Comparison of ENCODE assay signal across 9 cellular contexts in genomic region chr1:6460349-6461236, GRCh38. TPM values are rescaled to one million over a fixed set of nuclear protein-coding genes. Genes with fewer than 3 reads are reported as not detected.
DNase-seq lines count a peak whose midpoint lies in the region; ATAC-seq and TF ChIP-seq lines count a peak whose summit lies in the region.
"Had no signal": no experiment of that assay in that cellular context is flagged by ENCODE, and none has a peak within 500 bp of the region (broad histone marks: within the 10 kb centered on the region; RNA-seq: fewer than 3 reads in every experiment).

No MANE protein-coding gene starts in this region.

- no peaks in the 10 kb centered on the region for H3K27me3 Mint-ChIP-seq in CD4-positive, alpha-beta memory T cell

- H3K27me3 ChIP-seq in CD4-positive, alpha-beta memory T cell (ENCODE audit: insufficient read depth, low read length) = no peaks in the 10 kb centered on the region

- peaks cover 31% of the 10 kb centered on the region for H3K36me3 ChIP-seq in CD4-positive, alpha-beta memory T cell (ENCODE audit: insufficient read depth, low read length)

- H3K27ac ChIP-seq in CD4-positive, alpha-beta memory T cell (ENCODE audit: low read depth, low read length) = peak overlapping the region; percentile 97
- no peak overlapping the region for H3K27ac ChIP-seq in RWPE1

- H3K4me3 Mint-ChIP-seq in CD4-positive, alpha-beta memory T cell = peak overlapping the region; percentile 90 to 98 (median 94)
- H3K4me3 Mint-ChIP-seq: endodermal cell had no signal

- peak; percentile 95 to 99 (median 96) for DNase-seq in CD4-positive, alpha-beta memory T cell
- peak; percentile 85 for DNase-seq in activated CD4-positive, CD25-positive, alpha-beta regulatory T cell treated with anti-CD3 and anti-CD28 coated beads, Interleukin-2, amount 50 U/mL, for 72 hours
- DNase-seq in central memory CD4-positive, alpha-beta T cell = peak; percentile 98
- peak; percentile 87 for DNase-seq in stimulated activated CD4-positive, alpha-beta T cell treated with anti-CD3 and anti-CD28 coated beads, Interleukin-15, amount 100 ng/mL, for 24 hours
- no peak for DNase-seq in RWPE1 (ENCODE audit: low spot score)
- DNase-seq: endodermal cell had no signal

- POLR2A ChIA-PET in CD4-positive, alpha-beta memory T cell (lab: Charles Lee; ENCODE audit: partially characterized antibody) = interaction anchor here (0.6 to 18.2 kb wide), 25 partner anchors 10 to 261 kb away, joined by 3 to 390 read pairs (median 6); partner anchors contain the start of genes ACOT7, HES2, KLHL21 and NOL9
- POLR2A ChIA-PET in RWPE1 (lab: Yijun Ruan, JAX; ENCODE audit: low non-redundant PET) = interaction anchor here (0.6 kb wide), 1 partner anchor 46 kb away, joined by 3 read pairs; no protein-coding TSS in a partner anchor

- intact Hi-C loops in CD4-positive, alpha-beta memory T cell (cut with micrococcal nuclease) = loop anchor here (2.0 to 10.0 kb wide), 3 partner anchors 142 to 434 kb away; partner anchors contain the start of genes CAMTA1 and KLHL21

- H3K27ac Mint-ChIP-seq in CD4-positive, alpha-beta memory T cell = peak overlapping the region; percentile 98 to 100 (median 99)
- H3K27ac Mint-ChIP-seq: endodermal cell had no signal

- peak overlapping the region; percentile 42 to 62 for H3K4me3 ChIP-seq in CD4-positive, alpha-beta memory T cell (ENCODE audit: low read length in 2 of 2)

- H3K9me3 Mint-ChIP-seq in CD4-positive, alpha-beta memory T cell = no peaks in the 10 kb centered on the region
- H3K9me3 Mint-ChIP-seq: endodermal cell had no signal

- no peak for TF ChIP-seq CTCF in RWPE1 (conservative IDR thresholded peaks at IDR 0.05; ENCODE audit: low read depth)

- peaks cover 53% of the 10 kb centered on the region for H3K4me1 ChIP-seq in CD4-positive, alpha-beta memory T cell (ENCODE audit: insufficient read depth, low read length)

- no peak for ATAC-seq in HG02981 (IDR thresholded peaks at IDR 0.05; ENCODE audit: unreplicated experiment)
- no peak for ATAC-seq in HG03354 (IDR thresholded peaks at IDR 0.05; ENCODE audit: poor library complexity, severe bottlenecking, unreplicated experiment)
- ATAC-seq in GM19023 (IDR thresholded peaks at IDR 0.05; ENCODE audit: unreplicated experiment) = no peak

- peaks cover 33 to 75% (median 53%) of the 10 kb centered on the region in 4 donors for H3K4me1 Mint-ChIP-seq in CD4-positive, alpha-beta memory T cell

- H3K9me3 ChIP-seq in CD4-positive, alpha-beta memory T cell (ENCODE audit: control insufficient read depth in 1 of 2, low read length in 2 of 2) = no peaks in the 10 kb centered on the region

- CTCF ChIA-PET in CD4-positive, alpha-beta memory T cell (lab: Charles Lee; ENCODE audit: partially characterized antibody) = interaction anchor here (0.7 to 2.7 kb wide), 16 partner anchors 12 to 186 kb away, joined by 3 to 34 read pairs (median 4); partner anchors contain the start of genes NOL9 and TAS1R1
- CTCF ChIA-PET in RWPE1 (lab: Yijun Ruan, JAX) = interaction anchor here (0.6 kb wide), 1 partner anchor 37 kb away, joined by 3 read pairs; no protein-coding TSS in a partner anchor

- H3K36me3 Mint-ChIP-seq in CD4-positive, alpha-beta memory T cell = peaks cover 23 to 43% of the 10 kb centered on the region in 2 donors

RNA-seq across cellular contexts. Expression of gene TNFRSF25, which starts 5.4 kb away (rescaled TPM):
- total RNA-seq in CD4-positive, alpha-beta memory T cell = 100 to 1,000 TPM; 392 to 415 TPM
- polyA plus RNA-seq in CD4-positive, alpha-beta memory T cell = 10 to 100 TPM; 28.9 to 60.7 TPM

RNA-seq across cellular contexts. Expression of gene PLEKHG5, which starts 30.9 kb away (rescaled TPM):
- total RNA-seq in CD4-positive, alpha-beta memory T cell = 10 to 100 TPM; 10.4 to 11.8 TPM
- polyA plus RNA-seq in CD4-positive, alpha-beta memory T cell = 1 to 10 TPM; 1.7 to 2.0 TPM

RNA-seq across cellular contexts. Expression of gene ESPN, which starts 36.0 kb away (rescaled TPM):
- 10 to 100 TPM; 10.9 to 13.5 TPM for total RNA-seq in CD4-positive, alpha-beta memory T cell
- polyA plus RNA-seq in CD4-positive, alpha-beta memory T cell = 1 to 10 TPM in 1 of 2 donors, under 1 TPM in 1; 0.48 to 1.8 TPM

RNA-seq across cellular contexts. Expression of gene HES2, which starts 40.9 kb away (rescaled TPM):
- total RNA-seq in CD4-positive, alpha-beta memory T cell = not detected
- polyA plus RNA-seq in CD4-positive, alpha-beta memory T cell = not detected
- total RNA-seq: endodermal cell had no signal
